ENCODE assay signal across 2 cellular contexts in the genomic region with DNA sequence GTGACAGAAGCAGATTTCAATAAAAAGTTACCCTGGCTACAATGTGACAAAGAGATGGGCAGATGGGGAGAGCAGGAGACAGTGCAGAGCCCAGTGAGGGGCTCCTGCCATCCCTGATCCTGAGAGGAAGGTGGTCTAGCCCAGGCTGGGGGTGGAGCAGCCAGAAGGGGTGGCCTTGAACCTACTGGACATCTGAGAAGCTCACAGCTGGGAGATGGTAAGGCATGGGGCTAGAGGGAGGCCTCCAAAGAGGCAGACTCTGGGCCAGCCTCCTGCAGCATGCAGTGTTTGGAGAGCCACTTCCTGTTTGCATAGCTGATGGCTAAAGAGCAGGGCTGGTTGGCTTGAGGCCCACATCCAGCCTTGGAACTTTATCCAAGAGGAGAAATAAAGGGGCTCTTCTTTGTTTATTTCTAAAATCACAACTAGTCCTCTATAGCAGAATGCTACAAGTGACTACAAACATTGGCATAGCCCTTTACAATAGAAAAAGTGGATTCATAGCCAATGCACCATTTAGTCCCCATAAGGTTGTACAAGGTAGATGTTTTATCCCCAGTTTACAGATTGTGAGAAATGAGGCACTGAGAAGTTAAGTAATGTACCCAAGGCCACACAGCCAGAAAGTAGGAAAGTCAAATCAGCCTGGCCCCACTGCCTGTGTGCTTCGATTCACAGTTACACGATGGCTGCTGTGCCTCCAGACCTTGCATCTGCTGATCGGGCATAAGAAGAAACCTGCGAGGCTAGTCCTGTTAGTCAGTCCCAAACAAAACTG.
TF ChIP-seq lines count a peak whose summit lies in the region.

No MANE protein-coding gene starts in this region.

TF ChIP-seq in HEK293, 187 proteins besides CTCF, POLR2A, EP300 and RAD21:
- TF ChIP-seq, protein P1, sequence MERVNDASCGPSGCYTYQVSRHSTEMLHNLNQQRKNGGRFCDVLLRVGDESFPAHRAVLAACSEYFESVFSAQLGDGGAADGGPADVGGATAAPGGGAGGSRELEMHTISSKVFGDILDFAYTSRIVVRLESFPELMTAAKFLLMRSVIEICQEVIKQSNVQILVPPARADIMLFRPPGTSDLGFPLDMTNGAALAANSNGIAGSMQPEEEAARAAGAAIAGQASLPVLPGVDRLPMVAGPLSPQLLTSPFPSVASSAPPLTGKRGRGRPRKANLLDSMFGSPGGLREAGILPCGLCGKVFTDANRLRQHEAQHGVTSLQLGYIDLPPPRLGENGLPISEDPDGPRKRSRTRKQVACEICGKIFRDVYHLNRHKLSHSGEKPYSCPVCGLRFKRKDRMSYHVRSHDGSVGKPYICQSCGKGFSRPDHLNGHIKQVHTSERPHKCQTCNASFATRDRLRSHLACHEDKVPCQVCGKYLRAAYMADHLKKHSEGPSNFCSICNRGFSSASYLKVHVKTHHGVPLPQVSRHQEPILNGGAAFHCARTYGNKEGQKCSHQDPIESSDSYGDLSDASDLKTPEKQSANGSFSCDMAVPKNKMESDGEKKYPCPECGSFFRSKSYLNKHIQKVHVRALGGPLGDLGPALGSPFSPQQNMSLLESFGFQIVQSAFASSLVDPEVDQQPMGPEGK (tag by site-specific recombination; IDR thresholded peaks at IDR 0.05), result no peak
- TF ChIP-seq MEIS1 (CRISPR knock-in tag; IDR thresholded peaks at IDR 0.05; ENCODE audit: borderline replicate concordance), result no peak
- no peak for TF ChIP-seq ZNF311 (tag by site-specific recombination; IDR thresholded peaks at IDR 0.05; ENCODE audit: borderline replicate concordance)
- 0 out of 2 replicates have a peak, but pooled peaks have one; percentile 10 for TF ChIP-seq SP2 (tag by site-specific recombination; IDR thresholded peaks at IDR 0.05)
- TF ChIP-seq, protein P2, sequence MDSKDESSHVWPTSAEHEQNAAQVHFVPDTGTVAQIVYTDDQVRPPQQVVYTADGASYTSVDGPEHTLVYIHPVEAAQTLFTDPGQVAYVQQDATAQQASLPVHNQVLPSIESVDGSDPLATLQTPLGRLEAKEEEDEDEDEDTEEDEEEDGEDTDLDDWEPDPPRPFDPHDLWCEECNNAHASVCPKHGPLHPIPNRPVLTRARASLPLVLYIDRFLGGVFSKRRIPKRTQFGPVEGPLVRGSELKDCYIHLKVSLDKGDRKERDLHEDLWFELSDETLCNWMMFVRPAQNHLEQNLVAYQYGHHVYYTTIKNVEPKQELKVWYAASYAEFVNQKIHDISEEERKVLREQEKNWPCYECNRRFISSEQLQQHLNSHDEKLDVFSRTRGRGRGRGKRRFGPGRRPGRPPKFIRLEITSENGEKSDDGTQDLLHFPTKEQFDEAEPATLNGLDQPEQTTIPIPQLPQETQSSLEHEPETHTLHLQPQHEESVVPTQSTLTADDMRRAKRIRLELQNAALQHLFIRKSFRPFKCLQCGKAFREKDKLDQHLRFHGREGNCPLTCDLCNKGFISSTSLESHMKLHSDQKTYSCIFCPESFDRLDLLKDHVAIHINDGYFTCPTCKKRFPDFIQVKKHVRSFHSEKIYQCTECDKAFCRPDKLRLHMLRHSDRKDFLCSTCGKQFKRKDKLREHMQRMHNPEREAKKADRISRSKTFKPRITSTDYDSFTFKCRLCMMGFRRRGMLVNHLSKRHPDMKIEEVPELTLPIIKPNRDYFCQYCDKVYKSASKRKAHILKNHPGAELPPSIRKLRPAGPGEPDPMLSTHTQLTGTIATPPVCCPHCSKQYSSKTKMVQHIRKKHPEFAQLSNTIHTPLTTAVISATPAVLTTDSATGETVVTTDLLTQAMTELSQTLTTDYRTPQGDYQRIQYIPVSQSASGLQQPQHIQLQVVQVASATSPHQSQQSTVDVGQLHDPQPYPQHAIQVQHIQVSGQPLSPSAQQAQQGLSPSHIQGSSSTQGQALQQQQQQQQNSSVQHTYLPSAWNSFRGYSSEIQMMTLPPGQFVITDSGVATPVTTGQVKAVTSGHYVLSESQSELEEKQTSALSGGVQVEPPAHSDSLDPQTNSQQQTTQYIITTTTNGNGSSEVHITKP (tag by site-specific recombination; IDR thresholded peaks at IDR 0.05), result peak; percentile 91
TF ChIP-seq in HEK293: peak in this region for 2.

TF ChIP-seq in K562, 482 proteins besides CTCF, POLR2A, EP300 and RAD21:
- no peak for TF ChIP-seq MYBL2 (IDR thresholded peaks at IDR 0.05; ENCODE audit: low read depth)
- no peak for TF ChIP-seq MYBL2 (CRISPR knock-in tag; IDR thresholded peaks at IDR 0.05; ENCODE audit: borderline replicate concordance)
- 0 out of 2 replicates have a peak, but pooled peaks have one; percentile 8 for TF ChIP-seq SPI1 (IDR thresholded peaks at IDR 0.05; ENCODE audit: borderline replicate concordance, low read depth, low read length)
- TF ChIP-seq RBM25 (IDR thresholded peaks at IDR 0.05; ENCODE audit: low read depth, low read length, severe bottlenecking), result peak; percentile 8
